ENCODE assay signal across 8 cellular contexts in the genomic region with DNA sequence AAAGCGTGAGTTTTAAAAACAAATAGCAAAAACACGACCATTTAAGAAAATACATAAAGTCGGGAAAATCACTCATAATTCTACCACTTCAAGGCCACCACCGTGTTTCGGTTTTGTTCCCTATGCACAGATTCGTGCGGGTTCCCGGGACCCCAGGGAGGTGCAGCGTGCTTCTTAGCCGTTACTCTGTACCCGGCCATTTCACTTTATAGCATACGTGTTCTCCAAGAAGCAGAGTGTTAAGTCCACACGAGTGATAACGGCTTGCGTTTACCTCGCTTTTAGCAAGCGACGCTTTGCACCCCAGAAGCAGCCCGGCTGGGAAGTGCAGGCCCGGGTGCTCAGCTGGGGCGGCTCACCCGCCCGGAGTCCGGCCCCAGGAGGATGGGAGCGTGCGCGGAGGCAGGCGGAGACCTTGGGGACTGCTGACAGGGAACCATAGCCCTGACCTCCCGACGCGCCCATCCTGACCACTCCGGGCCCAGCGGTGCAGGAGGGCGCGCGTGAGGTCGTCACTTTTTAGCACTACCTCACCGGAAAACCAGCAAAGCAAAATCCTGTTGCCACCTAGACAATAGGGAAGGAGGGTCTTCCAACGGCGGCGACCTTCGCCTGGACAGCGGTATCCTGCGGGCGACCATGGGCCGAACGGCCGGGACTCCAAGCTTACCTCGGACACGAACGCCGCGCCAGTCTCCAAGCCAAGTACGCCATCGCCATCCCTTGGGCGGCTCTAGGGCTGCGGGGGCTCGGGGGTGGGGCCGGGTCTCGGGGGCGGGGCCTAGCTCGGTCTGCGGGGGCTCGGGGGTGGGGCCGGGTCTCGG.
DNase-seq lines count a peak whose midpoint lies in the region; ATAC-seq and TF ChIP-seq lines count a peak whose summit lies in the region.

A gene with protein sequence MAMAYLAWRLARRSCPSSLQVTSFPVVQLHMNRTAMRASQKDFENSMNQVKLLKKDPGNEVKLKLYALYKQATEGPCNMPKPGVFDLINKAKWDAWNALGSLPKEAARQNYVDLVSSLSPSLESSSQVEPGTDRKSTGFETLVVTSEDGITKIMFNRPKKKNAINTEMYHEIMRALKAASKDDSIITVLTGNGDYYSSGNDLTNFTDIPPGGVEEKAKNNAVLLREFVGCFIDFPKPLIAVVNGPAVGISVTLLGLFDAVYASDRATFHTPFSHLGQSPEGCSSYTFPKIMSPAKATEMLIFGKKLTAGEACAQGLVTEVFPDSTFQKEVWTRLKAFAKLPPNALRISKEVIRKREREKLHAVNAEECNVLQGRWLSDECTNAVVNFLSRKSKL (minus strand): TSS at position 735 of the 824 bp plus-strand sequence. CDS start 15 bp downstream, at position 720.

- peaks cover 48% of the 10 kb centered on the region for H3K4me1 ChIP-seq in DOHH2 (ENCODE audit: control insufficient read depth, low read length)

- H3F3A ChIP-seq in DOHH2 (ENCODE audit: control insufficient read depth, insufficient read depth), result peaks cover 11% of the 10 kb centered on the region; the same call in 1 of the 2 replicates

- DNase-seq in SW 1271 (lab: John Stamatoyannopoulos, UW) (peak; percentile 78 to 94), astrocyte of the hippocampus (ENCODE audit: low read depth, low spot score) (peak; percentile 78), hepatic stellate cell (ENCODE audit: low spot score) (peak; percentile 63), retina (peak; percentile 95)

- peak within 1 kb of the TSS; percentile 97 for H3K4me3 ChIP-seq in DOHH2 (ENCODE audit: low read length)

- no peaks in the 10 kb centered on the region for H4K20me1 ChIP-seq in DOHH2 (ENCODE audit: control insufficient read depth, insufficient read depth, low read depth, low read length)

- H3K9me2 ChIP-seq in DOHH2 (replicated peaks; ENCODE audit: control insufficient read depth, low read length), result no peaks in the 10 kb centered on the region

- TF ChIP-seq CTCF in DOHH2 (IDR thresholded peaks at IDR 0.05; ENCODE audit: low read depth, low read length, poor library complexity, severe bottlenecking), result peak; percentile 17

- ATAC-seq in GM21717 (IDR thresholded peaks at IDR 0.05; ENCODE audit: unreplicated experiment) (peak; percentile 51), GM18870 (IDR thresholded peaks at IDR 0.05; ENCODE audit: unreplicated experiment) (no peak)

- H3K79me2 ChIP-seq in DOHH2 (ENCODE audit: control insufficient read depth, low read length), result peaks cover 22% of the 10 kb centered on the region

- peak within 1 kb of the TSS; percentile 26; the same call in 1 of the 2 replicates for H3K27ac ChIP-seq in DOHH2 (ENCODE audit: low read depth, low read length)

- no peaks in the 10 kb centered on the region for H3K27me3 ChIP-seq in DOHH2 (ENCODE audit: control insufficient read depth, low read length)

- peak within 1 kb of the TSS; percentile 98 for H3K4me2 ChIP-seq in DOHH2 (ENCODE audit: low read length)

- no peak for TF ChIP-seq EP300 in Ishikawa (IDR thresholded peaks at IDR 0.05; ENCODE audit: borderline replicate concordance)

- TF ChIP-seq RAD21 in Ishikawa (IDR thresholded peaks at IDR 0.05; ENCODE audit: low read depth), result no peak

- H3K36me3 ChIP-seq in DOHH2 (ENCODE audit: control insufficient read depth, low read length), result peaks cover 29% of the 10 kb centered on the region

- H3K9me3 ChIP-seq in DOHH2 (ENCODE audit: control insufficient read depth, insufficient read depth, low read length), result no peaks in the 10 kb centered on the region

TF ChIP-seq in Ishikawa, 13 proteins besides CTCF, POLR2A, EP300 and RAD21:
- TF ChIP-seq EGR1 (IDR thresholded peaks at IDR 0.05), result no peak
- TF ChIP-seq USF1 (IDR thresholded peaks at IDR 0.05), result no peak
- TF ChIP-seq FOXM1 (IDR thresholded peaks at IDR 0.05; ENCODE audit: borderline replicate concordance, low read depth), result no peak
- TF ChIP-seq, protein P1, sequence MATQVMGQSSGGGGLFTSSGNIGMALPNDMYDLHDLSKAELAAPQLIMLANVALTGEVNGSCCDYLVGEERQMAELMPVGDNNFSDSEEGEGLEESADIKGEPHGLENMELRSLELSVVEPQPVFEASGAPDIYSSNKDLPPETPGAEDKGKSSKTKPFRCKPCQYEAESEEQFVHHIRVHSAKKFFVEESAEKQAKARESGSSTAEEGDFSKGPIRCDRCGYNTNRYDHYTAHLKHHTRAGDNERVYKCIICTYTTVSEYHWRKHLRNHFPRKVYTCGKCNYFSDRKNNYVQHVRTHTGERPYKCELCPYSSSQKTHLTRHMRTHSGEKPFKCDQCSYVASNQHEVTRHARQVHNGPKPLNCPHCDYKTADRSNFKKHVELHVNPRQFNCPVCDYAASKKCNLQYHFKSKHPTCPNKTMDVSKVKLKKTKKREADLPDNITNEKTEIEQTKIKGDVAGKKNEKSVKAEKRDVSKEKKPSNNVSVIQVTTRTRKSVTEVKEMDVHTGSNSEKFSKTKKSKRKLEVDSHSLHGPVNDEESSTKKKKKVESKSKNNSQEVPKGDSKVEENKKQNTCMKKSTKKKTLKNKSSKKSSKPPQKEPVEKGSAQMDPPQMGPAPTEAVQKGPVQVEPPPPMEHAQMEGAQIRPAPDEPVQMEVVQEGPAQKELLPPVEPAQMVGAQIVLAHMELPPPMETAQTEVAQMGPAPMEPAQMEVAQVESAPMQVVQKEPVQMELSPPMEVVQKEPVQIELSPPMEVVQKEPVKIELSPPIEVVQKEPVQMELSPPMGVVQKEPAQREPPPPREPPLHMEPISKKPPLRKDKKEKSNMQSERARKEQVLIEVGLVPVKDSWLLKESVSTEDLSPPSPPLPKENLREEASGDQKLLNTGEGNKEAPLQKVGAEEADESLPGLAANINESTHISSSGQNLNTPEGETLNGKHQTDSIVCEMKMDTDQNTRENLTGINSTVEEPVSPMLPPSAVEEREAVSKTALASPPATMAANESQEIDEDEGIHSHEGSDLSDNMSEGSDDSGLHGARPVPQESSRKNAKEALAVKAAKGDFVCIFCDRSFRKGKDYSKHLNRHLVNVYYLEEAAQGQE (IDR thresholded peaks at IDR 0.05; ENCODE audit: low read depth), result no peak
- no peak for TF ChIP-seq CREB1 (IDR thresholded peaks at IDR 0.05; ENCODE audit: low read depth)
- no peak for TF ChIP-seq TCF12 (IDR thresholded peaks at IDR 0.05; ENCODE audit: low read depth)
- TF ChIP-seq MAX (IDR thresholded peaks at IDR 0.05), result peak; percentile 51; the same call in 1 of the 2 replicates
- TF ChIP-seq TEAD4 (IDR thresholded peaks at IDR 0.05), result no peak
- peak; percentile 60; the same call in 1 of the 2 replicates for TF ChIP-seq ZBTB7A (IDR thresholded peaks at IDR 0.05; ENCODE audit: low read depth)
- TF ChIP-seq CEBPB (IDR thresholded peaks at IDR 0.05), result no peak
- TF ChIP-seq TAF1 (IDR thresholded peaks at IDR 0.05; ENCODE audit: low read depth), result peak; percentile 68
- no peak for TF ChIP-seq NFIC (IDR thresholded peaks at IDR 0.05)
- peak; percentile 73 for TF ChIP-seq YY1 (IDR thresholded peaks at IDR 0.05; ENCODE audit: low read depth)
